In genomic region chr11:98194611-98195010, GRCh38 we compare ENCODE assay signal across 23 cellular contexts.
"Had no signal": no experiment of that assay in that cellular context is flagged by ENCODE, and none has a peak within 500 bp of the region (broad histone marks: within the 10 kb centered on the region; RNA-seq: fewer than 3 reads in every experiment).

No MANE protein-coding gene starts in this region.

- DNase-seq: activated B cell treated with CpG ODN at 0.5 μM for 24 hours; activated CD4-positive, alpha-beta T cell treated with anti-CD3 and anti-CD28 coated beads for 1 hour; activated CD4-positive, alpha-beta T cell treated with anti-CD3 and anti-CD28 coated beads, Interleukin-2, amount 10 ng/mL, durations not matched to agents 24 days and 14 days; activated CD4-positive, alpha-beta T cell treated with anti-CD3 and anti-CD28 coated beads, Interleukin-2, amount 50 U/mL, for 48 hours; activated CD8-positive, alpha-beta memory T cell treated with anti-CD3 and anti-CD28 coated beads for 24 hours; activated gamma-delta T cell treated with Interleukin-2 at 50 U/mL for 16 hours; activated naive CD4-positive, alpha-beta T cell treated with anti-CD3 and anti-CD28 coated beads, Interleukin-2, amount 50 U/mL, for 16 hours; activated naive CD8-positive, alpha-beta T cell treated with anti-CD3 and anti-CD28 coated beads, Interleukin-2, amount 10 ng/mL, durations not matched to agents 7 days and 5 days; activated T-cell treated with anti-CD3 and anti-CD28 coated beads, Interleukin-2, amount 50 U/mL, for 48 hours; adrenal gland; aorta; body of pancreas; MM.1S; NCI-H1105; NCI-H1436; NCI-H1694 treated with DMSO at 0.1 percent for 48 hours; NCI-H2029 treated with DMSO at 0.1 percent for 48 hours; NCI-H510A treated with DMSO at 0.1 percent for 48 hours; SHP77; T-helper 17 cell; T-helper 9 cell had no signal

- H3K36me3 ChIP-seq: adrenal gland, cardiac muscle cell had no signal

- H3K27ac ChIP-seq: adrenal gland, body of pancreas, cardiac muscle cell had no signal

- ATAC-seq: activated T-helper 17 cell treated with anti-CD3 and anti-CD28 coated beads, Interleukin-2, amount 50 U/mL, for 72 hours; body of pancreas; T-helper 17 cell had no signal

- H3K4me3 ChIP-seq: adrenal gland, body of pancreas, cardiac muscle cell had no signal

- H3K27me3 ChIP-seq: adrenal gland, body of pancreas, cardiac muscle cell had no signal

- H3K4me1 ChIP-seq: adrenal gland, body of pancreas had no signal

- H3K9me3 ChIP-seq: adrenal gland, body of pancreas had no signal
